ENCODE assay signal across 9 cellular contexts in the genomic region with DNA sequence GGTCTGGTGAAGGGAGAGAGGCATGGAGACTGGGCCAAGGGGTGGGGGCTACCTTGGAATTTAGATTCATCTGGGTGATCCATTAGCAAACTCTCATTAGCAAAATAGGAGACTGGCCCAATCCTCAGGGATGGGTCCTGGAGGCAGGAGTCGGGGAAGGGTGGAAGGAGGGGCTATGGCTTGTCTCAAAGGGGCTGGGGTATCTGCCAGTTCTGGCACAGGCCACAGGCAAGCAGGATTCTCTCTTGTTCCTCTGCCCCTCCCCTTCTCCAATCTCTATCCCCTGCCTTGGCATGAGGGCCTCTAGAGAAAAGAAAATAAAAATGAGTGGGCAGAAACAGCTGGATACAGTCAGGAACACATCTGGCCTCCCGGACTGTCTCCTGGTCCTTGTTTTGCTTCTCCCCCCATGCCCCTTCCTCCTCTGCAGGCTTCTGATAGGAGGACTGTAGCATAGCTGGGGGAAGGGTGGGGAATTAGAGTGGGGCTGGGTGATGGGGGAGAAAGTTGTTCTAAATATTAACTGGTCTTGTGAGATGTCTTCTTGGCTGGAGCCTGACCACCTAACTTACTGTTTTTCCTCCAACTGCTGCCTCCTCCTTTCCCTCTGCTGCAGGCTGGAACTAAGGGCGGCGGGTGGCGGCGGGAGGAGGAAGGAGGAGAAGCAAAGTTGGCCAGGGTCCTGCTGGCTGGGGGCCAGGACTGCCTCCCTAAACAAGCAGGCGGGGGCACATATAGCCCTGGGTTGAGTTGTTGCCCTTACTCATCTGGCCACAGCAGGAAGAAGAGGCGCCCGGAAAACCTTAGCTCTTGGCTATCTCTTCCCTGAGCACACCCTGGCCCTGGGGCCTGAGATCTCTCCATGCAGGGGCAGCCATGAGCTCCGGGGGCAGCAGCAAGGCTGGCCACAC. TPM values are rescaled to one million over a fixed set of nuclear protein-coding genes. Genes with fewer than 3 reads are reported as not detected.
A peak's percentile ranks its signal among the peaks of the same experiment; 100 is the strongest.
DNase-seq lines count a peak whose midpoint lies in the region; ATAC-seq and TF ChIP-seq lines count a peak whose summit lies in the region.
"Had no signal": no experiment of that assay in that cellular context is flagged by ENCODE, and none has a peak within 500 bp of the region (broad histone marks: within the 10 kb centered on the region; RNA-seq: fewer than 3 reads in every experiment).

No MANE protein-coding gene starts in this region.

- DNase-seq in HFF-Myc (ENCODE audit: extremely low read depth, low read depth), result no peak
- peak; percentile 84 for DNase-seq in right atrium auricular region (ENCODE audit: low spot score)
- no peak for DNase-seq in stimulated activated effector memory CD8-positive, alpha-beta T cell treated with anti-CD3 and anti-CD28 coated beads, Interleukin-12 subunit alpha, Interleukin-12 subunit beta, amount 100 ng/mL, for 72 hours (ENCODE audit: low spot score in 2 of 2)
- no peak for DNase-seq in mesendoderm
- DNase-seq in activated T-cell treated with anti-CD3 and anti-CD28 coated beads for 4 hours, result no peak
- no peak for DNase-seq in OCI-M2 (lab: John Stamatoyannopoulos, UW; ENCODE audit: unreplicated experiment)
- no peak for DNase-seq in H9

- ATAC-seq in stimulated activated effector memory CD8-positive, alpha-beta T cell treated with anti-CD3 and anti-CD28 coated beads, Interleukin-12 subunit alpha, Interleukin-12 subunit beta, amount 100 ng/mL, for 72 hours, result no peak

- H3K36me3 Mint-ChIP-seq in stimulated activated effector memory CD8-positive, alpha-beta T cell treated with anti-CD3 and anti-CD28 coated beads, Interleukin-12 subunit alpha, Interleukin-12 subunit beta, amount 100 ng/mL, for 72 hours, result no peaks in the 10 kb centered on the region
- H3K36me3 Mint-ChIP-seq in H9 (ENCODE audit: insufficient read depth in 1 of 3, low read depth in 3 of 3), result peaks cover 0 to 3% (median 1%) of the 10 kb centered on the region in 3 experiments; a peak in 3 of 7 replicates

- H2AK5ac ChIP-seq in mesendoderm (ENCODE audit: low read length) (no peak overlapping the region), H9 (ENCODE audit: insufficient read length, low read length) (no peak overlapping the region)

- peaks cover 0 to 7% of the 10 kb centered on the region in 2 donors for H3K4me1 ChIP-seq in right atrium auricular region
- no peaks in the 10 kb centered on the region for H3K4me1 ChIP-seq in mesendoderm (ENCODE audit: control insufficient read depth, low read depth, low read length)
- no peaks in the 10 kb centered on the region for H3K4me1 ChIP-seq in H9 (ENCODE audit: insufficient read depth, low read length)

- H2BK5ac ChIP-seq in mesendoderm (ENCODE audit: low read length), result no peak overlapping the region
- H2BK5ac ChIP-seq in H9 (ENCODE audit: insufficient read length, low read length), result no peak overlapping the region

- no peaks in the 10 kb centered on the region for H3K23me2 ChIP-seq in H9 (ENCODE audit: insufficient read length, low read depth, low read length, poor library complexity, severe bottlenecking)

- H3K4ac ChIP-seq in mesendoderm (ENCODE audit: low read depth, low read length) (no peak overlapping the region), H9 (ENCODE audit: low read depth, low read length) (no peak overlapping the region)

- peak overlapping the region; percentile 35 to 40 for H3K27ac ChIP-seq in right atrium auricular region
- no peak overlapping the region for H3K27ac ChIP-seq in mesendoderm (ENCODE audit: low read depth, low read length)
- no peak overlapping the region for H3K27ac ChIP-seq in H9 (ENCODE audit: insufficient read length, low read depth, low read length)
- H3K27ac ChIP-seq: epithelial cell of prostate had no signal

- no peak overlapping the region for H3T11ph ChIP-seq in H9 (ENCODE audit: low read length)

- H3K4me1 Mint-ChIP-seq in stimulated activated effector memory CD8-positive, alpha-beta T cell treated with anti-CD3 and anti-CD28 coated beads, Interleukin-12 subunit alpha, Interleukin-12 subunit beta, amount 100 ng/mL, for 72 hours, result peaks cover under 1% of the 10 kb centered on the region
- H3K4me1 Mint-ChIP-seq in H9, result peaks cover 7 to 16% of the 10 kb centered on the region in 2 experiments

- H3K4me3 Mint-ChIP-seq in stimulated activated effector memory CD8-positive, alpha-beta T cell treated with anti-CD3 and anti-CD28 coated beads, Interleukin-12 subunit alpha, Interleukin-12 subunit beta, amount 100 ng/mL, for 72 hours, result no peak overlapping the region
- H3K4me3 Mint-ChIP-seq in H9, result no peak overlapping the region

- H2AFZ ChIP-seq in H9 (ENCODE audit: low read length), result no peak overlapping the region

- H3K36me3 ChIP-seq in right atrium auricular region, result no peaks in the 10 kb centered on the region
- no peaks in the 10 kb centered on the region for H3K36me3 ChIP-seq in mesendoderm (ENCODE audit: control insufficient read depth, insufficient read depth, low read length)

- H3K9me3 ChIP-seq in right atrium auricular region (no peaks in the 10 kb centered on the region), H9 (ENCODE audit: control insufficient read depth, low read depth, low read length) (peaks cover 28% of the 10 kb centered on the region)

- H2BK120ac ChIP-seq in mesendoderm (ENCODE audit: low read depth, low read length), result no peak overlapping the region
- no peak overlapping the region for H2BK120ac ChIP-seq in H9 (ENCODE audit: low read depth, low read length, poor library complexity, severe bottlenecking)

- H3K79me1 ChIP-seq in mesendoderm (ENCODE audit: low read length) (no peaks in the 10 kb centered on the region), H9 (ENCODE audit: insufficient read depth, low read depth, low read length, poor library complexity, severe bottlenecking) (no peaks in the 10 kb centered on the region)

- H3K9ac ChIP-seq in mesendoderm (ENCODE audit: low read length), result no peak overlapping the region
- H3K9ac ChIP-seq in H9 (ENCODE audit: extremely low read depth, insufficient read length, low read length), result no peak overlapping the region

- H3K79me2 ChIP-seq in mesendoderm (ENCODE audit: control insufficient read depth, insufficient read depth, low read length), result no peaks in the 10 kb centered on the region
- H3K79me2 ChIP-seq in H9 (ENCODE audit: insufficient read depth, low read length), result no peaks in the 10 kb centered on the region

- H3K27me3 ChIP-seq in right atrium auricular region (no peaks in the 10 kb centered on the region), mesendoderm (ENCODE audit: insufficient read depth, low read length, poor library complexity) (no peaks in the 10 kb centered on the region), H9 (ENCODE audit: insufficient read depth, low read length) (no peaks in the 10 kb centered on the region)

- no peak overlapping the region for H4K91ac ChIP-seq in H9 (ENCODE audit: insufficient read length, low read depth, low read length)

- no peak overlapping the region for H3K56ac ChIP-seq in mesendoderm (ENCODE audit: low read length)
- no peak overlapping the region for H3K56ac ChIP-seq in H9 (ENCODE audit: insufficient read length, low read depth, low read length)

- peaks cover 6% of the 10 kb centered on the region for H3K27me3 Mint-ChIP-seq in H9 (ENCODE audit: low read depth)

- peak overlapping the region; percentile 23 for H3K27ac Mint-ChIP-seq in stimulated activated effector memory CD8-positive, alpha-beta T cell treated with anti-CD3 and anti-CD28 coated beads, Interleukin-12 subunit alpha, Interleukin-12 subunit beta, amount 100 ng/mL, for 72 hours
- peak overlapping the region in 1 of 3 experiments; percentile 16; a peak in 1 of 7 replicates for H3K27ac Mint-ChIP-seq in H9

- H4K20me1 ChIP-seq in H9 (ENCODE audit: control insufficient read depth, insufficient read depth, insufficient read length), result no peaks in the 10 kb centered on the region

- peak overlapping the region; percentile 11; the same call in 1 of the 2 replicates for H3K4me3 ChIP-seq in HFF-Myc (replicated peaks; ENCODE audit: low read depth, low read length)
- H3K4me3 ChIP-seq in WI38 (ENCODE audit: low read depth, low read length), result peak overlapping the region; percentile 19
- H3K4me3 ChIP-seq in right atrium auricular region, result peak overlapping the region in 1 of 2 donors; percentile 17
- H3K4me3 ChIP-seq in mesendoderm (ENCODE audit: low read length), result no peak overlapping the region

- no peak overlapping the region for H2BK15ac ChIP-seq in mesendoderm (replicated peaks; ENCODE audit: low read depth)
- no peak overlapping the region for H2BK15ac ChIP-seq in H9 (ENCODE audit: low read depth, low read length)

- H3K4me2 ChIP-seq in mesendoderm (ENCODE audit: low read length), result no peak overlapping the region
- H3K4me2 ChIP-seq in H9 (ENCODE audit: insufficient read depth, insufficient read length, low read length), result no peak overlapping the region

- H4K5ac ChIP-seq in mesendoderm (ENCODE audit: low read length), result no peak overlapping the region
- H4K5ac ChIP-seq in H9 (ENCODE audit: insufficient read length, low read depth, low read length), result no peak overlapping the region

- no peak overlapping the region for H4K8ac ChIP-seq in mesendoderm (ENCODE audit: low read depth, low read length)
- no peak overlapping the region for H4K8ac ChIP-seq in H9 (replicated peaks; ENCODE audit: insufficient read length, low read depth, low read length)

- H2BK12ac ChIP-seq in H9 (ENCODE audit: insufficient read length, low read depth, low read length), result no peak overlapping the region

- H3K14ac ChIP-seq in H9 (ENCODE audit: insufficient read depth, low read length), result no peak overlapping the region

- H3K18ac ChIP-seq in mesendoderm (ENCODE audit: low read length) (no peak overlapping the region), H9 (ENCODE audit: insufficient read length, low read depth, low read length) (no peak overlapping the region)

- H3K23ac ChIP-seq in mesendoderm (ENCODE audit: low read length) (no peak overlapping the region), H9 (ENCODE audit: insufficient read length, low read depth, low read length) (no peak overlapping the region)

- no peaks in the 10 kb centered on the region for H3K9me3 Mint-ChIP-seq in stimulated activated effector memory CD8-positive, alpha-beta T cell treated with anti-CD3 and anti-CD28 coated beads, Interleukin-12 subunit alpha, Interleukin-12 subunit beta, amount 100 ng/mL, for 72 hours
- peaks cover 58 to 62% of the 10 kb centered on the region in 2 experiments for H3K9me3 Mint-ChIP-seq in H9

- no CpG with 5 or more reads among the region's 10 CpGs for WGBS in mesendoderm (ENCODE audit: extremely low coverage, insufficient coverage, low lambda C conversion rate)
- WGBS in H9 (ENCODE audit: extremely low coverage, insufficient read length, low lambda C conversion rate), result no CpG with 5 or more reads among the region's 10 CpGs

- TF ChIP-seq CTCF in HFF-Myc (IDR thresholded peaks at IDR 0.05; ENCODE audit: low read depth, low read length, missing control alignments) (no peak), WI38 (IDR thresholded peaks at IDR 0.05; ENCODE audit: low read depth, low read length) (no peak), right atrium auricular region (IDR thresholded peaks at IDR 0.05) (no peak), H9 (conservative IDR thresholded peaks at IDR 0.05) (no peak)

- H2BK20ac ChIP-seq in H9 (ENCODE audit: low read depth, low read length, poor library complexity, severe bottlenecking), result no peak overlapping the region

RNA-seq across cellular contexts. Expression of a gene that starts 53.3 kb away (rescaled TPM):
- total RNA-seq in right atrium auricular region, result 10 to 100 TPM in 1 of 2 donors, 1 to 10 TPM in 1; 7.9 to 11.1 TPM
- 41.3 TPM for polyA plus RNA-seq in mesendoderm (2013, experiment 1 of 2)
- 42.3 TPM for polyA plus RNA-seq in mesendoderm (2013, experiment 2 of 2)
- 72.1 and 72.9 TPM in 2 replicates for total RNA-seq in H9 (2021)

Comparison
In these comparisons a context has a peak if more than half of its experiments do, and no peak if none do; other contexts are left out.
1. H3K27ac ChIP-seq: peak in right atrium auricular region (2 of 2); none in mesendoderm (single experiment) and H9 (single experiment).